ENCODE assay signal across 1 cellular context in the genomic region with DNA sequence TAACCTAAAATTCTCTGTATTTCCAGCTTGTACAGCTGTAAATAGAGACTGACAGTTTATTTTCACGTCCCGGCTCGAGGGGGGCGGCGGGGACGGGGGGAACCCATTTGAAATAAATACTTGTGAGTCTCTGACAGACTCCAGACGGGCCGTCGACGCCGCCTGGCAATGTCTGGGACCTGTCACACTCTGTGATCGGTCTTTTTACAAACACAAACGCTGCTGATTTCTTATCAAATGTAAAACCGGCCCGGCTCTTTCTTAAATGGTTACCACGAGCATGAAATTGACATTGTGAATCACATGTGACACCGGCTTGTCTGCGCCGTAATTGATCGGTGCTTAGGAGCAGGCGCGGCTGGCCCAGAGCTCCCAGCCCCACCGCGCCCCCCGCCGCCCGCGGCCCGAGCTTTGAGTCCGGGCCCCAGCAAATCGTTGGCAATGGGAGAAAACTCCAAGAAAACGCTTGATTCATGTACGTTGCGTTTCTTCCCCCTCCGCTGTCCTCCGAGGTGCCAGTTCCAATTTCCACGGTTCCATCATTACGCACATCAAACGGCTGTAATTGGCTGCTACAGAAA.
TF ChIP-seq lines count a peak whose summit lies in the region.

No MANE protein-coding gene starts in this region.

TF ChIP-seq in HCT116, 20 proteins besides CTCF, POLR2A, EP300 and RAD21 (continued from another document):
- TF ChIP-seq, protein P1, sequence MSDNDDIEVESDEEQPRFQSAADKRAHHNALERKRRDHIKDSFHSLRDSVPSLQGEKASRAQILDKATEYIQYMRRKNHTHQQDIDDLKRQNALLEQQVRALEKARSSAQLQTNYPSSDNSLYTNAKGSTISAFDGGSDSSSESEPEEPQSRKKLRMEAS (IDR thresholded peaks at IDR 0.05), result no peak
- TF ChIP-seq EZH2 (IDR thresholded peaks at IDR 0.05), result no peak
- TF ChIP-seq, protein P2, sequence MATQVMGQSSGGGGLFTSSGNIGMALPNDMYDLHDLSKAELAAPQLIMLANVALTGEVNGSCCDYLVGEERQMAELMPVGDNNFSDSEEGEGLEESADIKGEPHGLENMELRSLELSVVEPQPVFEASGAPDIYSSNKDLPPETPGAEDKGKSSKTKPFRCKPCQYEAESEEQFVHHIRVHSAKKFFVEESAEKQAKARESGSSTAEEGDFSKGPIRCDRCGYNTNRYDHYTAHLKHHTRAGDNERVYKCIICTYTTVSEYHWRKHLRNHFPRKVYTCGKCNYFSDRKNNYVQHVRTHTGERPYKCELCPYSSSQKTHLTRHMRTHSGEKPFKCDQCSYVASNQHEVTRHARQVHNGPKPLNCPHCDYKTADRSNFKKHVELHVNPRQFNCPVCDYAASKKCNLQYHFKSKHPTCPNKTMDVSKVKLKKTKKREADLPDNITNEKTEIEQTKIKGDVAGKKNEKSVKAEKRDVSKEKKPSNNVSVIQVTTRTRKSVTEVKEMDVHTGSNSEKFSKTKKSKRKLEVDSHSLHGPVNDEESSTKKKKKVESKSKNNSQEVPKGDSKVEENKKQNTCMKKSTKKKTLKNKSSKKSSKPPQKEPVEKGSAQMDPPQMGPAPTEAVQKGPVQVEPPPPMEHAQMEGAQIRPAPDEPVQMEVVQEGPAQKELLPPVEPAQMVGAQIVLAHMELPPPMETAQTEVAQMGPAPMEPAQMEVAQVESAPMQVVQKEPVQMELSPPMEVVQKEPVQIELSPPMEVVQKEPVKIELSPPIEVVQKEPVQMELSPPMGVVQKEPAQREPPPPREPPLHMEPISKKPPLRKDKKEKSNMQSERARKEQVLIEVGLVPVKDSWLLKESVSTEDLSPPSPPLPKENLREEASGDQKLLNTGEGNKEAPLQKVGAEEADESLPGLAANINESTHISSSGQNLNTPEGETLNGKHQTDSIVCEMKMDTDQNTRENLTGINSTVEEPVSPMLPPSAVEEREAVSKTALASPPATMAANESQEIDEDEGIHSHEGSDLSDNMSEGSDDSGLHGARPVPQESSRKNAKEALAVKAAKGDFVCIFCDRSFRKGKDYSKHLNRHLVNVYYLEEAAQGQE (IDR thresholded peaks at IDR 0.05; ENCODE audit: low read depth), result no peak
